ENCODE assay signal across 34 cellular contexts in the genomic region with DNA sequence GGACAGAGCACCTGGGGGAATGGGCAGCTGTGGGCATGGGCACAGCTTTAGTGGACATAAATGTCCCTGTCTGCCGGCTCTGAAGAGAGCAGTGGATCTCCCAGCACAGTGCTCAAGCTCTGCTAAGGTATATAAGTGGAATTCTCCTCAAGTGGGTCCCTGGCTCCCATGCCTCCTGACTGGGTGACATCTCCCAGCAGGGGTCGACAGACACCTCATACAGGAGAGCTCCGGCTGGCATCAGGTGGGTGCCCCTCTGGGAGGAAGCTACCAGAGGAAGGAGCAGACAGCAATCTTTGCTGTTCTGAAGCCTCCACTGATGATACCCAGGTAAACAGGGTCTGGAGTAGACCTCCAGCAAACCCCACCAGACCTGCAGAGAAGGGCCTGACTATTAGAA.
"Had no signal": no experiment of that assay in that cellular context is flagged by ENCODE, and none has a peak within 500 bp of the region (broad histone marks: within the 10 kb centered on the region; RNA-seq: fewer than 3 reads in every experiment).

No MANE protein-coding gene starts in this region.

- H3K27me3 ChIP-seq: MG63 had no signal

- H3K9me3 ChIP-seq: MG63 had no signal

- H3K36me3 ChIP-seq: MG63 had no signal

- DNase-seq: Karpas-422, Kasumi-1, MG63, MM.1S, MV-4-11, NCI-H1048, NCI-H1092, NCI-H1092 treated with DMSO at 0.1 percent for 48 hours, NCI-H1105, NCI-H1105 treated with DMSO at 0.1 percent for 48 hours, NCI-H1417, NCI-H1417 treated with DMSO at 0.1 percent for 48 hours, NCI-H1436, NCI-H1436 treated with DMSO at 0.1 percent for 48 hours, NCI-H146, NCI-H1694, NCI-H1694 treated with DMSO at 0.1 percent for 48 hours, NCI-H187, NCI-H187 treated with DMSO at 0.1 percent for 48 hours, NCI-H1930, NCI-H2029, NCI-H2029 treated with DMSO at 0.1 percent for 48 hours, NCI-H2081, NCI-H2081 treated with DMSO at 0.1 percent for 48 hours, NCI-H2107, NCI-H2171, NCI-H2171 treated with DMSO at 0.1 percent for 48 hours, NCI-H2227 treated with DMSO at 0.1 percent for 48 hours, NCI-H226, NCI-H345, NCI-H446, NCI-H446 treated with DMSO at 0.1 percent for 48 hours, NCI-H510A, NCI-H510A treated with DMSO at 0.1 percent for 48 hours had no signal

- H3K4me3 ChIP-seq: MG63 had no signal
